Comparison of ENCODE assay signal across 1 cellular context in genomic region chr13:106145997-106146864, GRCh38.
TF ChIP-seq lines count a peak whose summit lies in the region.

No MANE protein-coding gene starts in this region.

TF ChIP-seq in GM23338, 12 proteins besides CTCF, POLR2A, EP300 and RAD21 (continued from another document):
- TF ChIP-seq, protein P1, sequence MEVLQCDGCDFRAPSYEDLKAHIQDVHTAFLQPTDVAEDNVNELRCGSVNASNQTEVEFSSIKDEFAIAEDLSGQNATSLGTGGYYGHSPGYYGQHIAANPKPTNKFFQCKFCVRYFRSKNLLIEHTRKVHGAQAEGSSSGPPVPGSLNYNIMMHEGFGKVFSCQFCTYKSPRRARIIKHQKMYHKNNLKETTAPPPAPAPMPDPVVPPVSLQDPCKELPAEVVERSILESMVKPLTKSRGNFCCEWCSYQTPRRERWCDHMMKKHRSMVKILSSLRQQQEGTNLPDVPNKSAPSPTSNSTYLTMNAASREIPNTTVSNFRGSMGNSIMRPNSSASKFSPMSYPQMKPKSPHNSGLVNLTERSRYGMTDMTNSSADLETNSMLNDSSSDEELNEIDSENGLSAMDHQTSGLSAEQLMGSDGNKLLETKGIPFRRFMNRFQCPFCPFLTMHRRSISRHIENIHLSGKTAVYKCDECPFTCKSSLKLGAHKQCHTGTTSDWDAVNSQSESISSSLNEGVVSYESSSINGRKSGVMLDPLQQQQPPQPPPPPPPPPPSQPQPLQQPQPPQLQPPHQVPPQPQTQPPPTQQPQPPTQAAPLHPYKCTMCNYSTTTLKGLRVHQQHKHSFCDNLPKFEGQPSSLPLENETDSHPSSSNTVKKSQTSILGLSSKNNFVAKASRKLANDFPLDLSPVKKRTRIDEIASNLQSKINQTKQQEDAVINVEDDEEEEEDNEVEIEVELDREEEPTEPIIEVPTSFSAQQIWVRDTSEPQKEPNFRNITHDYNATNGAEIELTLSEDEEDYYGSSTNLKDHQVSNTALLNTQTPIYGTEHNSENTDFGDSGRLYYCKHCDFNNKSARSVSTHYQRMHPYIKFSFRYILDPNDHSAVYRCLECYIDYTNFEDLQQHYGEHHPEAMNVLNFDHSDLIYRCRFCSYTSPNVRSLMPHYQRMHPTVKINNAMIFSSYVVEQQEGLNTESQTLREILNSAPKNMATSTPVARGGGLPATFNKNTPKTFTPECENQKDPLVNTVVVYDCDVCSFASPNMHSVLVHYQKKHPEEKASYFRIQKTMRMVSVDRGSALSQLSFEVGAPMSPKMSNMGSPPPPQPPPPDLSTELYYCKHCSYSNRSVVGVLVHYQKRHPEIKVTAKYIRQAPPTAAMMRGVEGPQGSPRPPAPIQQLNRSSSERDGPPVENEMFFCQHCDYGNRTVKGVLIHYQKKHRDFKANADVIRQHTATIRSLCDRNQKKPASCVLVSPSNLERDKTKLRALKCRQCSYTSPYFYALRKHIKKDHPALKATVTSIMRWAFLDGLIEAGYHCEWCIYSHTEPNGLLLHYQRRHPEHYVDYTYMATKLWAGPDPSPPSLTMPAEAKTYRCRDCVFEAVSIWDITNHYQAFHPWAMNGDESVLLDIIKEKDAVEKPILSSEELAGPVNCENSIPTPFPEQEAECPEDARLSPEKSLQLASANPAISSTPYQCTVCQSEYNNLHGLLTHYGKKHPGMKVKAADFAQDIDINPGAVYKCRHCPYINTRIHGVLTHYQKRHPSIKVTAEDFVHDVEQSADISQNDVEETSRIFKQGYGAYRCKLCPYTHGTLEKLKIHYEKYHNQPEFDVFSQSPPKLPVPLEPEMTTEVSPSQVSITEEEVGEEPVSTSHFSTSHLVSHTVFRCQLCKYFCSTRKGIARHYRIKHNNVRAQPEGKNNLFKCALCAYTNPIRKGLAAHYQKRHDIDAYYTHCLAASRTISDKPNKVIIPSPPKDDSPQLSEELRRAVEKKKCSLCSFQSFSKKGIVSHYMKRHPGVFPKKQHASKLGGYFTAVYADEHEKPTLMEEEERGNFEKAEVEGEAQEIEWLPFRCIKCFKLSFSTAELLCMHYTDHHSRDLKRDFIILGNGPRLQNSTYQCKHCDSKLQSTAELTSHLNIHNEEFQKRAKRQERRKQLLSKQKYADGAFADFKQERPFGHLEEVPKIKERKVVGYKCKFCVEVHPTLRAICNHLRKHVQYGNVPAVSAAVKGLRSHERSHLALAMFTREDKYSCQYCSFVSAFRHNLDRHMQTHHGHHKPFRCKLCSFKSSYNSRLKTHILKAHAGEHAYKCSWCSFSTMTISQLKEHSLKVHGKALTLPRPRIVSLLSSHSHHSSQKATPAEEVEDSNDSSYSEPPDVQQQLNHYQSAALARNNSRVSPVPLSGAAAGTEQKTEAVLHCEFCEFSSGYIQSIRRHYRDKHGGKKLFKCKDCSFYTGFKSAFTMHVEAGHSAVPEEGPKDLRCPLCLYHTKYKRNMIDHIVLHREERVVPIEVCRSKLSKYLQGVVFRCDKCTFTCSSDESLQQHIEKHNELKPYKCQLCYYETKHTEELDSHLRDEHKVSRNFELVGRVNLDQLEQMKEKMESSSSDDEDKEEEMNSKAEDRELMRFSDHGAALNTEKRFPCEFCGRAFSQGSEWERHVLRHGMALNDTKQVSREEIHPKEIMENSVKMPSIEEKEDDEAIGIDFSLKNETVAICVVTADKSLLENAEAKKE (CRISPR knock-in tag; IDR thresholded peaks at IDR 0.05), result no peak
- TF ChIP-seq ZNF114 (CRISPR knock-in tag; IDR thresholded peaks at IDR 0.05) (no peak), STAT1 (IDR thresholded peaks at IDR 0.05; ENCODE audit: unreplicated experiment) (no peak), POLR2AphosphoS5 (IDR thresholded peaks at IDR 0.05; ENCODE audit: low read depth) (no peak)
- TF ChIP-seq, protein P2, sequence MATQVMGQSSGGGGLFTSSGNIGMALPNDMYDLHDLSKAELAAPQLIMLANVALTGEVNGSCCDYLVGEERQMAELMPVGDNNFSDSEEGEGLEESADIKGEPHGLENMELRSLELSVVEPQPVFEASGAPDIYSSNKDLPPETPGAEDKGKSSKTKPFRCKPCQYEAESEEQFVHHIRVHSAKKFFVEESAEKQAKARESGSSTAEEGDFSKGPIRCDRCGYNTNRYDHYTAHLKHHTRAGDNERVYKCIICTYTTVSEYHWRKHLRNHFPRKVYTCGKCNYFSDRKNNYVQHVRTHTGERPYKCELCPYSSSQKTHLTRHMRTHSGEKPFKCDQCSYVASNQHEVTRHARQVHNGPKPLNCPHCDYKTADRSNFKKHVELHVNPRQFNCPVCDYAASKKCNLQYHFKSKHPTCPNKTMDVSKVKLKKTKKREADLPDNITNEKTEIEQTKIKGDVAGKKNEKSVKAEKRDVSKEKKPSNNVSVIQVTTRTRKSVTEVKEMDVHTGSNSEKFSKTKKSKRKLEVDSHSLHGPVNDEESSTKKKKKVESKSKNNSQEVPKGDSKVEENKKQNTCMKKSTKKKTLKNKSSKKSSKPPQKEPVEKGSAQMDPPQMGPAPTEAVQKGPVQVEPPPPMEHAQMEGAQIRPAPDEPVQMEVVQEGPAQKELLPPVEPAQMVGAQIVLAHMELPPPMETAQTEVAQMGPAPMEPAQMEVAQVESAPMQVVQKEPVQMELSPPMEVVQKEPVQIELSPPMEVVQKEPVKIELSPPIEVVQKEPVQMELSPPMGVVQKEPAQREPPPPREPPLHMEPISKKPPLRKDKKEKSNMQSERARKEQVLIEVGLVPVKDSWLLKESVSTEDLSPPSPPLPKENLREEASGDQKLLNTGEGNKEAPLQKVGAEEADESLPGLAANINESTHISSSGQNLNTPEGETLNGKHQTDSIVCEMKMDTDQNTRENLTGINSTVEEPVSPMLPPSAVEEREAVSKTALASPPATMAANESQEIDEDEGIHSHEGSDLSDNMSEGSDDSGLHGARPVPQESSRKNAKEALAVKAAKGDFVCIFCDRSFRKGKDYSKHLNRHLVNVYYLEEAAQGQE (IDR thresholded peaks at IDR 0.05; ENCODE audit: unreplicated experiment), result no peak
TF ChIP-seq in GM23338: peak in this region for 0.
